Comparison of ENCODE assay signal across 24 cellular contexts in the genomic region with DNA sequence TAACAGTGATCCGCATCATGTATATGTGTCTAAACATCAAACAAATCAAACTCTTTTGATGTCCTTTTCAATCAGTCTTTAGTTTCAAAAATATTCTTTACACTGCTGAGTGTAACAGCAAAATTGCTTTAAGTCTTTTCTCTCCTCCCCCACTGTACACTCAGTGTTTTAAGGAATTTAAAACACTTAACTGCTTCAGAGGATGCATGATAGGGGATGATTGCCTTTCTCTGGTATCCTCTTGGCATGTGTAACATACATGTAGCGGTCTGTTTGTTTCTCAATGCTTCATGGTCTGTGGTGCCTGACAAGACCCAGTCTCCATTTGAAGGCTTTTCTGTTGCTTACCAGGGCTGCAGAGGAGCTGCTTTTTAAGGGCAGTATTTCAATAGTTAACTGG. TPM values are rescaled to one million over a fixed set of nuclear protein-coding genes. Genes with fewer than 3 reads are reported as not detected.
"Had no signal": no experiment of that assay in that cellular context is flagged by ENCODE, and none has a peak within 500 bp of the region (broad histone marks: within the 10 kb centered on the region; RNA-seq: fewer than 3 reads in every experiment).

No MANE protein-coding gene starts in this region.

- H3K9me3 Mint-ChIP-seq: activated naive CD4-positive, alpha-beta T cell treated with anti-CD3 and anti-CD28 coated beads for 36 hours; T-helper 1 cell treated with Interleukin-12 subunit alpha and Interleukin-12 subunit beta and Interleukin-4 antibody, amounts not matched to agents 30 μg/mL and 1 μg/mL, for 36 hours had no signal

- H3K4me3 ChIP-seq: heart left ventricle, neural progenitor cell, right atrium auricular region, tibial nerve, uterus had no signal

- H3K36me3 ChIP-seq: heart left ventricle, neural progenitor cell, right atrium auricular region, uterus had no signal

- DNase-seq: activated CD4-positive, alpha-beta T cell treated with anti-CD3 and anti-CD28 coated beads for 48 hours; activated CD4-positive, alpha-beta T cell treated with anti-CD3 and anti-CD28 coated beads, Interleukin-2, amount 50 U/mL, for 48 hours; activated CD8-positive, alpha-beta memory T cell treated with anti-CD3 and anti-CD28 coated beads for 24 hours; activated effector memory CD4-positive, alpha-beta T cell treated with Interleukin-2 at 50 U/mL for 16 hours; activated naive CD4-positive, alpha-beta T cell treated with anti-CD3 and anti-CD28 coated beads for 36 hours; activated naive CD8-positive, alpha-beta T cell treated with anti-CD3 and anti-CD28 coated beads for 36 hours; amniotic stem cell; caudate nucleus; cortex of kidney; heart left ventricle; mesenchymal stem cell; natural killer cell; occipital lobe; stimulated activated CD4-positive, alpha-beta T cell treated with anti-CD3 and anti-CD28 coated beads, Interleukin-15, amount 100 ng/mL, for 24 hours; stimulated activated naive CD4-positive, alpha-beta T cell treated with Interleukin-2 at 50 U/mL for 16 hours; T-helper 9 cell; uterus had no signal

- H3K36me3 Mint-ChIP-seq: activated naive CD8-positive, alpha-beta T cell treated with anti-CD3 and anti-CD28 coated beads for 36 hours; natural killer cell; neural progenitor cell had no signal

- H3K9me3 ChIP-seq: uterus had no signal

- H3K9ac ChIP-seq: neural progenitor cell, parathyroid adenoma had no signal

- H2AFZ ChIP-seq: neural progenitor cell, parathyroid adenoma had no signal

- H3K27me3 ChIP-seq: heart left ventricle, neural progenitor cell, right atrium auricular region, tibial nerve, uterus had no signal

- H3K27me3 Mint-ChIP-seq: activated naive CD8-positive, alpha-beta T cell treated with anti-CD3 and anti-CD28 coated beads for 36 hours had no signal

- H3K27ac Mint-ChIP-seq: activated naive CD4-positive, alpha-beta T cell treated with anti-CD3 and anti-CD28 coated beads for 36 hours; activated naive CD8-positive, alpha-beta T cell treated with anti-CD3 and anti-CD28 coated beads for 36 hours; natural killer cell; neural progenitor cell; T-helper 1 cell treated with Interleukin-12 subunit alpha and Interleukin-12 subunit beta and Interleukin-4 antibody, amounts not matched to agents 30 μg/mL and 1 μg/mL, for 36 hours had no signal

- H3K4me1 Mint-ChIP-seq: activated naive CD8-positive, alpha-beta T cell treated with anti-CD3 and anti-CD28 coated beads for 36 hours; natural killer cell; neural progenitor cell had no signal

- ATAC-seq: activated CD4-positive, CD25-positive, alpha-beta regulatory T cell treated with anti-CD3 and anti-CD28 coated beads, Interleukin-2, amount 50 U/mL, for 24 hours; natural killer cell had no signal

- H3K4me2 ChIP-seq: neural progenitor cell had no signal

- H3K4me3 Mint-ChIP-seq: activated naive CD4-positive, alpha-beta T cell treated with anti-CD3 and anti-CD28 coated beads for 36 hours; activated naive CD8-positive, alpha-beta T cell treated with anti-CD3 and anti-CD28 coated beads for 36 hours; natural killer cell; neural progenitor cell; T-helper 1 cell treated with Interleukin-12 subunit alpha and Interleukin-12 subunit beta and Interleukin-4 antibody, amounts not matched to agents 30 μg/mL and 1 μg/mL, for 36 hours had no signal

- H3K4me1 ChIP-seq: neural progenitor cell, parathyroid adenoma, tibial nerve, uterus had no signal

- H3K27ac ChIP-seq: neural progenitor cell, parathyroid adenoma, right atrium auricular region, tibial nerve, uterus, VCaP had no signal

RNA-seq across cellular contexts. Expression of a gene that starts 41.6 kb away (rescaled TPM):
- total RNA-seq: activated naive CD4-positive, alpha-beta T cell treated with anti-CD3 and anti-CD28 coated beads for 36 hours; activated naive CD8-positive, alpha-beta T cell treated with anti-CD3 and anti-CD28 coated beads for 36 hours had no signal
